Comparison of ENCODE assay signal across 15 cellular contexts in genomic region chr14:56150645-56151345, GRCh38. TPM values are rescaled to one million over a fixed set of nuclear protein-coding genes. Genes with fewer than 3 reads are reported as not detected.
DNase-seq lines count a peak whose midpoint lies in the region; ATAC-seq and TF ChIP-seq lines count a peak whose summit lies in the region.
"Had no signal": no experiment of that assay in that cellular context is flagged by ENCODE, and none has a peak within 500 bp of the region (broad histone marks: within the 10 kb centered on the region; RNA-seq: fewer than 3 reads in every experiment).

No MANE protein-coding gene starts in this region.

- ATAC-seq in HG02798 (IDR thresholded peaks at IDR 0.05; ENCODE audit: poor library complexity, unreplicated experiment) (peak; percentile 51), foreskin keratinocyte (no peak), HG02623 (IDR thresholded peaks at IDR 0.05; ENCODE audit: unreplicated experiment) (no peak), HG02885 (IDR thresholded peaks at IDR 0.05; ENCODE audit: poor library complexity, unreplicated experiment) (no peak)
- ATAC-seq in activated naive CD8-positive, alpha-beta T cell treated with anti-CD3 and anti-CD28 coated beads, Interleukin-2, amount 50 U/mL, for 24 hours: peak; percentile 49
- peak; percentile 86 for ATAC-seq in stimulated activated naive CD8-positive, alpha-beta T cell treated with anti-CD3 and anti-CD28 coated beads, Interleukin-15, amount 100 ng/mL, for 72 hours

- H3K4me1 ChIP-seq in foreskin keratinocyte: no peaks in the 10 kb centered on the region

- peak; percentile 15 for DNase-seq in stimulated activated CD4-positive, alpha-beta T cell treated with anti-CD3 and anti-CD28 coated beads, Interleukin-1b, Interleukin-23, amount 100 ng/mL, for 48 hours
- DNase-seq in stimulated activated CD4-positive, alpha-beta T cell treated with anti-CD3 and anti-CD28 coated beads, Interleukin-2, amount 100 ng/mL, for 48 hours: no peak
- DNase-seq in activated naive CD8-positive, alpha-beta T cell treated with anti-CD3 and anti-CD28 coated beads, Interleukin-2, amount 50 U/mL, for 24 hours: no peak
- DNase-seq in stimulated activated naive CD8-positive, alpha-beta T cell treated with anti-CD3 and anti-CD28 coated beads, Interleukin-15, amount 100 ng/mL, for 72 hours: peak in 1 of 2 donors; percentile 30
- no peak for DNase-seq in foreskin keratinocyte
- DNase-seq: activated CD4-positive, alpha-beta T cell treated with anti-CD3 and anti-CD28 coated beads, Interleukin-2, amount 50 U/mL, for 1 hour; aorta; DMS153; foreskin fibroblast; H7; left ventricle myocardium inferior; SHP77 treated with DMSO at 0.1 percent for 48 hours had no signal

- no peak overlapping the region for H3K4me3 Mint-ChIP-seq in activated naive CD8-positive, alpha-beta T cell treated with anti-CD3 and anti-CD28 coated beads, Interleukin-2, amount 50 U/mL, for 24 hours
- H3K4me3 Mint-ChIP-seq in stimulated activated naive CD8-positive, alpha-beta T cell treated with anti-CD3 and anti-CD28 coated beads, Interleukin-15, amount 100 ng/mL, for 72 hours: no peak overlapping the region

- no peaks in the 10 kb centered on the region for H3K9me3 Mint-ChIP-seq in activated naive CD8-positive, alpha-beta T cell treated with anti-CD3 and anti-CD28 coated beads, Interleukin-2, amount 50 U/mL, for 24 hours
- H3K9me3 Mint-ChIP-seq in stimulated activated naive CD8-positive, alpha-beta T cell treated with anti-CD3 and anti-CD28 coated beads, Interleukin-15, amount 100 ng/mL, for 72 hours: no peaks in the 10 kb centered on the region

- no peak overlapping the region for H3K27ac Mint-ChIP-seq in activated naive CD8-positive, alpha-beta T cell treated with anti-CD3 and anti-CD28 coated beads, Interleukin-2, amount 50 U/mL, for 24 hours
- H3K27ac Mint-ChIP-seq in stimulated activated naive CD8-positive, alpha-beta T cell treated with anti-CD3 and anti-CD28 coated beads, Interleukin-15, amount 100 ng/mL, for 72 hours: peak overlapping the region in 1 of 2 donors; percentile 16

- H3K4me1 Mint-ChIP-seq in activated naive CD8-positive, alpha-beta T cell treated with anti-CD3 and anti-CD28 coated beads, Interleukin-2, amount 50 U/mL, for 24 hours: peaks cover 50% of the 10 kb centered on the region
- H3K4me1 Mint-ChIP-seq in stimulated activated naive CD8-positive, alpha-beta T cell treated with anti-CD3 and anti-CD28 coated beads, Interleukin-15, amount 100 ng/mL, for 72 hours: peaks cover 43% of the 10 kb centered on the region

- TF ChIP-seq CTCF in foreskin keratinocyte (conservative IDR thresholded peaks at IDR 0.05): no peak

- no peaks in the 10 kb centered on the region for H3K36me3 Mint-ChIP-seq in activated naive CD8-positive, alpha-beta T cell treated with anti-CD3 and anti-CD28 coated beads, Interleukin-2, amount 50 U/mL, for 24 hours (ENCODE audit: low read depth)

- H3K27ac ChIP-seq in foreskin keratinocyte: no peak overlapping the region
- H3K27ac ChIP-seq: left ventricle myocardium inferior had no signal

- H3K27me3 Mint-ChIP-seq in activated naive CD8-positive, alpha-beta T cell treated with anti-CD3 and anti-CD28 coated beads, Interleukin-2, amount 50 U/mL, for 24 hours: no peaks in the 10 kb centered on the region
- no peaks in the 10 kb centered on the region for H3K27me3 Mint-ChIP-seq in stimulated activated naive CD8-positive, alpha-beta T cell treated with anti-CD3 and anti-CD28 coated beads, Interleukin-15, amount 100 ng/mL, for 72 hours

- peaks cover 5% of the 10 kb centered on the region for H3K27me3 ChIP-seq in foreskin keratinocyte

RNA-seq across cellular contexts. Expression of gene PELI2, which starts 32.6 kb away (rescaled TPM):
- total RNA-seq in foreskin keratinocyte: 0.14 TPM in 1 of 2 replicates, not detected in the other
- 0.04 TPM in 1 of 2 replicates, not detected in the other for polyA plus RNA-seq in foreskin keratinocyte

Comparison
In these comparisons a context has a peak if more than half of its experiments do, and no peak if none do; other contexts are left out.
1. ATAC-seq: peak in HG02798 (single experiment), activated naive CD8-positive, alpha-beta T cell treated with anti-CD3 and anti-CD28 coated beads, Interleukin-2, amount 50 U/mL, for 24 hours (single experiment) and stimulated activated naive CD8-positive, alpha-beta T cell treated with anti-CD3 and anti-CD28 coated beads, Interleukin-15, amount 100 ng/mL, for 72 hours (single experiment); none in foreskin keratinocyte (single experiment), HG02623 (single experiment) and HG02885 (single experiment).